Comparison of ENCODE assay signal across 8 cellular contexts in genomic region chr6:154157082-154157481, GRCh38.
DNase-seq lines count a peak whose midpoint lies in the region; ATAC-seq and TF ChIP-seq lines count a peak whose summit lies in the region.

No MANE protein-coding gene starts in this region.

- no peaks in the 10 kb centered on the region for H3K9me2 ChIP-seq in MM.1S (replicated peaks; ENCODE audit: insufficient read depth, low read length)

- no peaks in the 10 kb centered on the region for H3K9me3 ChIP-seq in MM.1S (replicated peaks; ENCODE audit: insufficient read depth, low read length)
- H3K9me3 ChIP-seq in mononuclear cell (ENCODE audit: low read depth, low read length), result no peaks in the 10 kb centered on the region

- peak; percentile 57 for DNase-seq in MM.1S
- no peak for DNase-seq in HT-29 (ENCODE audit: low spot score)
- no peak for DNase-seq in hypothalamus (lab: John Stamatoyannopoulos, UW)
- DNase-seq in epidermal melanocyte (ENCODE audit: insufficient read length, low spot score), result no peak
- no peak for DNase-seq in KBM-7

- no peaks in the 10 kb centered on the region for H3K79me2 ChIP-seq in MM.1S (ENCODE audit: low read length)

- TF ChIP-seq CTCF in MM.1S (IDR thresholded peaks at IDR 0.05; ENCODE audit: low read length), result no peak

- ATAC-seq in GM18499 (IDR thresholded peaks at IDR 0.05; ENCODE audit: insufficient read depth, unreplicated experiment) (peak; percentile 42), GM21515 (IDR thresholded peaks at IDR 0.05; ENCODE audit: unreplicated experiment) (peak; percentile 57)

- peak overlapping the region; percentile 48 for H3K4me3 ChIP-seq in MM.1S (ENCODE audit: low read length)
- H3K4me3 ChIP-seq in mononuclear cell (ENCODE audit: low read length), result peak overlapping the region; percentile 11

- H3K36me3 ChIP-seq in MM.1S (replicated peaks; ENCODE audit: insufficient read depth, low read length), result no peaks in the 10 kb centered on the region

- peak overlapping the region; percentile 23; the same call in 1 of the 2 replicates for H3K9ac ChIP-seq in MM.1S (ENCODE audit: low read length)

- in situ Hi-C loops in KBM-7 (cut with MboI; ENCODE audit: low pct_unique_long_range_greater_than_20kb, low sequenced_read_pairs), result loop anchor here (10.0 to 25.0 kb wide), 2 partner anchors 118 to 230 kb away; no protein-coding TSS in a partner anchor

- H3K27ac ChIP-seq in MM.1S (ENCODE audit: low read length), result peak overlapping the region; percentile 49; the same call in 1 of the 2 replicates

- H3K4me1 ChIP-seq in MM.1S (ENCODE audit: low read length) (peaks cover 13% of the 10 kb centered on the region), mononuclear cell (ENCODE audit: insufficient read depth, low read length) (peaks cover 35% of the 10 kb centered on the region)

- H2AFZ ChIP-seq in MM.1S (ENCODE audit: low read length), result peak overlapping the region; percentile 69

- no peaks in the 10 kb centered on the region for H4K20me1 ChIP-seq in MM.1S (ENCODE audit: insufficient read depth, low read length)

- H3K27me3 ChIP-seq in MM.1S (replicated peaks; ENCODE audit: insufficient read depth, low read length), result no peaks in the 10 kb centered on the region
- no peaks in the 10 kb centered on the region for H3K27me3 ChIP-seq in mononuclear cell (ENCODE audit: insufficient read depth, low read length)

- H3F3A ChIP-seq in MM.1S (ENCODE audit: insufficient read depth, low read length), result 0 out of 2 replicates have a peak, but pooled peaks cover 4% of the 10 kb centered on the region

- H3K4me2 ChIP-seq in MM.1S (ENCODE audit: low read depth, low read length), result peak overlapping the region; percentile 66
